ENCODE assay signal across 1 cellular context in genomic region chr20:48667889-48668413, GRCh38.
TF ChIP-seq lines count a peak whose summit lies in the region.

No MANE protein-coding gene starts in this region.

TF ChIP-seq in HepG2, 621 proteins besides CTCF, POLR2A, EP300 and RAD21 (continued from another document and continues in another):
- TF ChIP-seq NFAT5 (CRISPR knock-in tag; IDR thresholded peaks at IDR 0.05) (no peak; the same call in 1 of the 2 replicates), SIX1 (CRISPR knock-in tag; IDR thresholded peaks at IDR 0.05; ENCODE audit: borderline replicate concordance) (no peak), DZIP1 (CRISPR knock-in tag; IDR thresholded peaks at IDR 0.05) (0 out of 2 replicates have a peak, but pooled peaks have one; percentile 30), ZNF644 (CRISPR knock-in tag; IDR thresholded peaks at IDR 0.05; ENCODE audit: low read depth) (no peak), NR2C2 (CRISPR knock-in tag; IDR thresholded peaks at IDR 0.05; ENCODE audit: borderline replicate concordance) (peak; percentile 44; the same call in 1 of the 2 replicates), ZFP1 (CRISPR knock-in tag; IDR thresholded peaks at IDR 0.05) (no peak), ZNF329 (CRISPR knock-in tag; IDR thresholded peaks at IDR 0.05; ENCODE audit: low read depth) (0 out of 2 replicates have a peak, but pooled peaks have one; percentile 47), SP4 (CRISPR knock-in tag; IDR thresholded peaks at IDR 0.05) (no peak), XBP1 (CRISPR knock-in tag; IDR thresholded peaks at IDR 0.05) (no peak), RBAK (CRISPR knock-in tag; IDR thresholded peaks at IDR 0.05) (no peak), ZC3H4 (CRISPR knock-in tag; IDR thresholded peaks at IDR 0.05; ENCODE audit: borderline replicate concordance) (no peak), HINFP (CRISPR knock-in tag; IDR thresholded peaks at IDR 0.05; ENCODE audit: low read depth) (no peak), TCF7L2 (IDR thresholded peaks at IDR 0.05; ENCODE audit: low read depth, low read length) (no peak), FOXP1 (IDR thresholded peaks at IDR 0.05) (no peak), FOXP1 (CRISPR knock-in tag; IDR thresholded peaks at IDR 0.05) (0 out of 2 replicates have a peak, but pooled peaks have one; percentile 15), RFX5 (IDR thresholded peaks at IDR 0.05; ENCODE audit: low read depth, low read length) (no peak), HNF1A (IDR thresholded peaks at IDR 0.05; ENCODE audit: low read depth) (no peak), HNF1A (CRISPR knock-in tag; IDR thresholded peaks at IDR 0.05; ENCODE audit: borderline replicate concordance) (no peak), ZMYM3 (CRISPR knock-in tag; IDR thresholded peaks at IDR 0.05) (no peak), SAP130 (CRISPR knock-in tag; IDR thresholded peaks at IDR 0.05; ENCODE audit: low read depth) (peak; percentile 51; the same call in 1 of the 2 replicates)
- TF ChIP-seq, protein P1, sequence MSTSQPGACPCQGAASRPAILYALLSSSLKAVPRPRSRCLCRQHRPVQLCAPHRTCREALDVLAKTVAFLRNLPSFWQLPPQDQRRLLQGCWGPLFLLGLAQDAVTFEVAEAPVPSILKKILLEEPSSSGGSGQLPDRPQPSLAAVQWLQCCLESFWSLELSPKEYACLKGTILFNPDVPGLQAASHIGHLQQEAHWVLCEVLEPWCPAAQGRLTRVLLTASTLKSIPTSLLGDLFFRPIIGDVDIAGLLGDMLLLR (CRISPR knock-in tag; IDR thresholded peaks at IDR 0.05): no peak
- TF ChIP-seq, protein P2, sequence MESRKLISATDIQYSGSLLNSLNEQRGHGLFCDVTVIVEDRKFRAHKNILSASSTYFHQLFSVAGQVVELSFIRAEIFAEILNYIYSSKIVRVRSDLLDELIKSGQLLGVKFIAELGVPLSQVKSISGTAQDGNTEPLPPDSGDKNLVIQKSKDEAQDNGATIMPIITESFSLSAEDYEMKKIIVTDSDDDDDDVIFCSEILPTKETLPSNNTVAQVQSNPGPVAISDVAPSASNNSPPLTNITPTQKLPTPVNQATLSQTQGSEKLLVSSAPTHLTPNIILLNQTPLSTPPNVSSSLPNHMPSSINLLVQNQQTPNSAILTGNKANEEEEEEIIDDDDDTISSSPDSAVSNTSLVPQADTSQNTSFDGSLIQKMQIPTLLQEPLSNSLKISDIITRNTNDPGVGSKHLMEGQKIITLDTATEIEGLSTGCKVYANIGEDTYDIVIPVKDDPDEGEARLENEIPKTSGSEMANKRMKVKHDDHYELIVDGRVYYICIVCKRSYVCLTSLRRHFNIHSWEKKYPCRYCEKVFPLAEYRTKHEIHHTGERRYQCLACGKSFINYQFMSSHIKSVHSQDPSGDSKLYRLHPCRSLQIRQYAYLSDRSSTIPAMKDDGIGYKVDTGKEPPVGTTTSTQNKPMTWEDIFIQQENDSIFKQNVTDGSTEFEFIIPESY (CRISPR knock-in tag; IDR thresholded peaks at IDR 0.05): no peak
- TF ChIP-seq, protein P3, sequence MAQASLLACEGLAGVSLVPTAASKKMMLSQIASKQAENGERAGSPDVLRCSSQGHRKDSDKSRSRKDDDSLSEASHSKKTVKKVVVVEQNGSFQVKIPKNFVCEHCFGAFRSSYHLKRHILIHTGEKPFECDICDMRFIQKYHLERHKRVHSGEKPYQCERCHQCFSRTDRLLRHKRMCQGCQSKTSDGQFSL (CRISPR knock-in tag; IDR thresholded peaks at IDR 0.05): no peak
- TF ChIP-seq, protein P4, sequence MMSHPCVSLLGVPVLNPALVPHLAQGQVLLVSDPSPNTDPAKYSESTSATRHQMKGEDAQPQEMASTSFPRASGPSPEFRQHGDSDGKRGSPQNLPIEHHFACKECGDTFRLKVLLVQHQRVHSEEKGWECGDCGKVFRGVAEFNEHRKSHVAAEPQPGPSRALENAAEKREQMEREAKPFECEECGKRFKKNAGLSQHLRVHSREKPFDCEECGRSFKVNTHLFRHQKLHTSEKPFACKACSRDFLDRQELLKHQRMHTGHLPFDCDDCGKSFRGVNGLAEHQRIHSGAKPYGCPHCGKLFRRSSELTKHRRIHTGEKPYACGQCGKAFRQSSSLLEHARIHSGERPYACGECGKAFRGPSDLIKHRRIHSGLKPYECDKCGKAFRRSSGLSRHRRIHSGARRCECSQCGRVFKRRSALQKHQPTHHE (CRISPR knock-in tag; IDR thresholded peaks at IDR 0.05; ENCODE audit: borderline replicate concordance): no peak
- TF ChIP-seq, protein P5, sequence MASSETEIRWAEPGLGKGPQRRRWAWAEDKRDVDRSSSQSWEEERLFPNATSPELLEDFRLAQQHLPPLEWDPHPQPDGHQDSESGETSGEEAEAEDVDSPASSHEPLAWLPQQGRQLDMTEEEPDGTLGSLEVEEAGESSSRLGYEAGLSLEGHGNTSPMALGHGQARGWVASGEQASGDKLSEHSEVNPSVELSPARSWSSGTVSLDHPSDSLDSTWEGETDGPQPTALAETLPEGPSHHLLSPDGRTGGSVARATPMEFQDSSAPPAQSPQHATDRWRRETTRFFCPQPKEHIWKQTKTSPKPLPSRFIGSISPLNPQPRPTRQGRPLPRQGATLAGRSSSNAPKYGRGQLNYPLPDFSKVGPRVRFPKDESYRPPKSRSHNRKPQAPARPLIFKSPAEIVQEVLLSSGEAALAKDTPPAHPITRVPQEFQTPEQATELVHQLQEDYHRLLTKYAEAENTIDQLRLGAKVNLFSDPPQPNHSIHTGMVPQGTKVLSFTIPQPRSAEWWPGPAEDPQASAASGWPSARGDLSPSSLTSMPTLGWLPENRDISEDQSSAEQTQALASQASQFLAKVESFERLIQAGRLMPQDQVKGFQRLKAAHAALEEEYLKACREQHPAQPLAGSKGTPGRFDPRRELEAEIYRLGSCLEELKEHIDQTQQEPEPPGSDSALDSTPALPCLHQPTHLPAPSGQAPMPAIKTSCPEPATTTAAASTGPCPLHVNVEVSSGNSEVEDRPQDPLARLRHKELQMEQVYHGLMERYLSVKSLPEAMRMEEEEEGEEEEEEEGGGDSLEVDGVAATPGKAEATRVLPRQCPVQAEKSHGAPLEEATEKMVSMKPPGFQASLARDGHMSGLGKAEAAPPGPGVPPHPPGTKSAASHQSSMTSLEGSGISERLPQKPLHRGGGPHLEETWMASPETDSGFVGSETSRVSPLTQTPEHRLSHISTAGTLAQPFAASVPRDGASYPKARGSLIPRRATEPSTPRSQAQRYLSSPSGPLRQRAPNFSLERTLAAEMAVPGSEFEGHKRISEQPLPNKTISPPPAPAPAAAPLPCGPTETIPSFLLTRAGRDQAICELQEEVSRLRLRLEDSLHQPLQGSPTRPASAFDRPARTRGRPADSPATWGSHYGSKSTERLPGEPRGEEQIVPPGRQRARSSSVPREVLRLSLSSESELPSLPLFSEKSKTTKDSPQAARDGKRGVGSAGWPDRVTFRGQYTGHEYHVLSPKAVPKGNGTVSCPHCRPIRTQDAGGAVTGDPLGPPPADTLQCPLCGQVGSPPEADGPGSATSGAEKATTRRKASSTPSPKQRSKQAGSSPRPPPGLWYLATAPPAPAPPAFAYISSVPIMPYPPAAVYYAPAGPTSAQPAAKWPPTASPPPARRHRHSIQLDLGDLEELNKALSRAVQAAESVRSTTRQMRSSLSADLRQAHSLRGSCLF (CRISPR knock-in tag; IDR thresholded peaks at IDR 0.05; ENCODE audit: borderline replicate concordance): no peak
